1 cellular context compared by ENCODE assay signal in the genomic region with DNA sequence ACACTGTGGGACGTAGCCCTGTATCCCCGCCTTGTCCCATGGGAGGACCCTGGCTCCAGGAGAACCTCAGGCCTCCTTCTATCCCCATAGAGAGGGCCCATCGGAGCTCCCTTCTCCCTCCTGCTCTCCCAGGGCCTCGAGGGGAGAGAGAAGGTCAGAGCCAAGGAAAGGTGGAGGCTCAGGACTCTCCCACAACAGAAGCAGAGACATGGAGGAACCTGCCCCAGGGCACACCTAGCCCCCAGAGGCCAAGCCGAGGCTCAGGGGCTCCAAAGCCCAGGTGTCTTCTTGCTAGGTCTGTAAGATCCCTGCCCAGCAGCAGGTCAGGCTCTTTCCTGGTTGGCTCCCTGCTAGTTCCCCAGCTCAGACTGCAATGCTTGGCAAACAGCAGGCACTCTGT.
TF ChIP-seq lines count a peak whose summit lies in the region.

No MANE protein-coding gene starts in this region.

TF ChIP-seq in HepG2, 621 proteins besides CTCF, POLR2A, EP300 and RAD21:
- TF ChIP-seq ZNF446 (CRISPR knock-in tag; IDR thresholded peaks at IDR 0.05) (no peak), ZNF772 (CRISPR knock-in tag; IDR thresholded peaks at IDR 0.05) (no peak), SRSF4 (IDR thresholded peaks at IDR 0.05; ENCODE audit: low read depth, low read length, poor library complexity, severe bottlenecking) (no peak), ZMYM3 (CRISPR knock-in tag; IDR thresholded peaks at IDR 0.05) (no peak), TCF12 (IDR thresholded peaks at IDR 0.05) (no peak), TCF12 (CRISPR knock-in tag; IDR thresholded peaks at IDR 0.05) (no peak), JUND (CRISPR knock-in tag; IDR thresholded peaks at IDR 0.05) (no peak), RAD51 (IDR thresholded peaks at IDR 0.05; ENCODE audit: borderline replicate concordance) (no peak)
- TF ChIP-seq, protein P1, sequence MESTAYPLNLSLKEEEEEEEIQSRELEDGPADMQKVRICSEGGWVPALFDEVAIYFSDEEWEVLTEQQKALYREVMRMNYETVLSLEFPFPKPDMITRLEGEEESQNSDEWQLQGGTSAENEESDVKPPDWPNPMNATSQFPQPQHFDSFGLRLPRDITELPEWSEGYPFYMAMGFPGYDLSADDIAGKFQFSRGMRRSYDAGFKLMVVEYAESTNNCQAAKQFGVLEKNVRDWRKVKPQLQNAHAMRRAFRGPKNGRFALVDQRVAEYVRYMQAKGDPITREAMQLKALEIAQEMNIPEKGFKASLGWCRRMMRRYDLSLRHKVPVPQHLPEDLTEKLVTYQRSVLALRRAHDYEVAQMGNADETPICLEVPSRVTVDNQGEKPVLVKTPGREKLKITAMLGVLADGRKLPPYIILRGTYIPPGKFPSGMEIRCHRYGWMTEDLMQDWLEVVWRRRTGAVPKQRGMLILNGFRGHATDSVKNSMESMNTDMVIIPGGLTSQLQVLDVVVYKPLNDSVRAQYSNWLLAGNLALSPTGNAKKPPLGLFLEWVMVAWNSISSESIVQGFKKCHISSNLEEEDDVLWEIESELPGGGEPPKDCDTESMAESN (CRISPR knock-in tag; conservative IDR thresholded peaks at IDR 0.05), result no peak
- TF ChIP-seq, protein P2, sequence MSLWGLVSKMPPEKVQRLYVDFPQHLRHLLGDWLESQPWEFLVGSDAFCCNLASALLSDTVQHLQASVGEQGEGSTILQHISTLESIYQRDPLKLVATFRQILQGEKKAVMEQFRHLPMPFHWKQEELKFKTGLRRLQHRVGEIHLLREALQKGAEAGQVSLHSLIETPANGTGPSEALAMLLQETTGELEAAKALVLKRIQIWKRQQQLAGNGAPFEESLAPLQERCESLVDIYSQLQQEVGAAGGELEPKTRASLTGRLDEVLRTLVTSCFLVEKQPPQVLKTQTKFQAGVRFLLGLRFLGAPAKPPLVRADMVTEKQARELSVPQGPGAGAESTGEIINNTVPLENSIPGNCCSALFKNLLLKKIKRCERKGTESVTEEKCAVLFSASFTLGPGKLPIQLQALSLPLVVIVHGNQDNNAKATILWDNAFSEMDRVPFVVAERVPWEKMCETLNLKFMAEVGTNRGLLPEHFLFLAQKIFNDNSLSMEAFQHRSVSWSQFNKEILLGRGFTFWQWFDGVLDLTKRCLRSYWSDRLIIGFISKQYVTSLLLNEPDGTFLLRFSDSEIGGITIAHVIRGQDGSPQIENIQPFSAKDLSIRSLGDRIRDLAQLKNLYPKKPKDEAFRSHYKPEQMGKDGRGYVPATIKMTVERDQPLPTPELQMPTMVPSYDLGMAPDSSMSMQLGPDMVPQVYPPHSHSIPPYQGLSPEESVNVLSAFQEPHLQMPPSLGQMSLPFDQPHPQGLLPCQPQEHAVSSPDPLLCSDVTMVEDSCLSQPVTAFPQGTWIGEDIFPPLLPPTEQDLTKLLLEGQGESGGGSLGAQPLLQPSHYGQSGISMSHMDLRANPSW (CRISPR knock-in tag; IDR thresholded peaks at IDR 0.05; ENCODE audit: borderline replicate concordance), result no peak
- TF ChIP-seq, protein P3, sequence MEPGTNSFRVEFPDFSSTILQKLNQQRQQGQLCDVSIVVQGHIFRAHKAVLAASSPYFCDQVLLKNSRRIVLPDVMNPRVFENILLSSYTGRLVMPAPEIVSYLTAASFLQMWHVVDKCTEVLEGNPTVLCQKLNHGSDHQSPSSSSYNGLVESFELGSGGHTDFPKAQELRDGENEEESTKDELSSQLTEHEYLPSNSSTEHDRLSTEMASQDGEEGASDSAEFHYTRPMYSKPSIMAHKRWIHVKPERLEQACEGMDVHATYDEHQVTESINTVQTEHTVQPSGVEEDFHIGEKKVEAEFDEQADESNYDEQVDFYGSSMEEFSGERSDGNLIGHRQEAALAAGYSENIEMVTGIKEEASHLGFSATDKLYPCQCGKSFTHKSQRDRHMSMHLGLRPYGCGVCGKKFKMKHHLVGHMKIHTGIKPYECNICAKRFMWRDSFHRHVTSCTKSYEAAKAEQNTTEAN (CRISPR knock-in tag; conservative IDR thresholded peaks at IDR 0.05), result no peak
- TF ChIP-seq, protein P4, sequence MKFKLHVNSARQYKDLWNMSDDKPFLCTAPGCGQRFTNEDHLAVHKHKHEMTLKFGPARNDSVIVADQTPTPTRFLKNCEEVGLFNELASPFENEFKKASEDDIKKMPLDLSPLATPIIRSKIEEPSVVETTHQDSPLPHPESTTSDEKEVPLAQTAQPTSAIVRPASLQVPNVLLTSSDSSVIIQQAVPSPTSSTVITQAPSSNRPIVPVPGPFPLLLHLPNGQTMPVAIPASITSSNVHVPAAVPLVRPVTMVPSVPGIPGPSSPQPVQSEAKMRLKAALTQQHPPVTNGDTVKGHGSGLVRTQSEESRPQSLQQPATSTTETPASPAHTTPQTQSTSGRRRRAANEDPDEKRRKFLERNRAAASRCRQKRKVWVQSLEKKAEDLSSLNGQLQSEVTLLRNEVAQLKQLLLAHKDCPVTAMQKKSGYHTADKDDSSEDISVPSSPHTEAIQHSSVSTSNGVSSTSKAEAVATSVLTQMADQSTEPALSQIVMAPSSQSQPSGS (CRISPR knock-in tag; IDR thresholded peaks at IDR 0.05), result no peak
